9 cellular contexts compared by ENCODE assay signal in the genomic region with DNA sequence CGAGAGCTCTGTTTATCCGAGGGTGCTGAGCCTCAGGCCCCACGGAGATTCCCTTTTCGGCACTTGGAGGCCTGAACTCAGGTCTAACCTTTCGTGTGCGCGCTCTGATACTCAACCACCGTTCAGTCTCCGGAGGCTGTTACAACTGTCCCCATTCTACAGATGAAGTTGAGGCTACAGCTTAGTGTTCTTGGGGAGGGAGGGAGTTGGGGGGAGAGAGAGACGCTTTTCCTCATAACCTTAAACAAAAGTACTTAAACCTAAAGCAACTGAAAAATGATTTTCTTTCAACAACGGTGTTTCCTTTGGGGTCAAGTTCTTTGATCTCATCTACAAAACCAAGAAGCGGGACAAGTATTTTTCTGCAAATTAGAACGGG.
DNase-seq lines count a peak whose midpoint lies in the region; TF ChIP-seq lines count a peak whose summit lies in the region.
"Had no signal": no experiment of that assay in that cellular context is flagged by ENCODE, and none has a peak within 500 bp of the region (broad histone marks: within the 10 kb centered on the region; RNA-seq: fewer than 3 reads in every experiment).

No MANE protein-coding gene starts in this region.

- H3K4me3 Mint-ChIP-seq in dendritic cell treated with granulocyte-macrophage colony-stimulating factor and Interleukin-4, amounts not matched to agents 40 ng/mL and 50 ng/mL, for 4 days, result peak overlapping the region; percentile 84
- H3K4me3 Mint-ChIP-seq in nephron, result peak overlapping the region; percentile 91 to 93 (median 92)

- no peaks in the 10 kb centered on the region for H3K9me3 Mint-ChIP-seq in dendritic cell treated with granulocyte-macrophage colony-stimulating factor and Interleukin-4, amounts not matched to agents 40 ng/mL and 50 ng/mL, for 4 days
- no peaks in the 10 kb centered on the region for H3K9me3 Mint-ChIP-seq in nephron

- H4K20me1 ChIP-seq in BLaER1 treated with 17β-estradiol and CSF1 and Interleukin-3, amounts not matched to agents 10 nM and 100 nM, result no peaks in the 10 kb centered on the region
- no peaks in the 10 kb centered on the region for H4K20me1 ChIP-seq in KMS-11 (ENCODE audit: insufficient read depth)

- DNase-seq in GM13976 (ENCODE audit: low spot score) (no peak), glomerular visceral epithelial cell (ENCODE audit: extremely low spot score) (no peak), SKM-1 (lab: John Stamatoyannopoulos, UW; ENCODE audit: unreplicated experiment) (no peak), C1 segment of cervical spinal cord (lab: John Stamatoyannopoulos, UW) (no peak)
- DNase-seq: activated gamma-delta T cell had no signal

- peak overlapping the region; percentile 100 for H2AFZ ChIP-seq in KMS-11 (ENCODE audit: low read depth)

- H3K4me1 ChIP-seq in BLaER1 treated with 17β-estradiol and CSF1 and Interleukin-3, amounts not matched to agents 10 nM and 100 nM, result peaks cover 12 to 39% (median 29%) of the 10 kb centered on the region in 10 experiments; a peak in 19 of 20 replicates
- H3K4me1 ChIP-seq in KMS-11 (ENCODE audit: low read depth, poor library complexity, severe bottlenecking), result peaks cover 6% of the 10 kb centered on the region

- peaks cover 15% of the 10 kb centered on the region for H3K36me3 Mint-ChIP-seq in dendritic cell treated with granulocyte-macrophage colony-stimulating factor and Interleukin-4, amounts not matched to agents 40 ng/mL and 50 ng/mL, for 4 days (ENCODE audit: low read depth)
- peaks cover 12% of the 10 kb centered on the region for H3K36me3 Mint-ChIP-seq in nephron (ENCODE audit: low read depth)

- peak overlapping the region in 3 of 11 experiments; percentile 61 to 84 (median 79); a peak in 4 of 22 replicates for H3K27ac ChIP-seq in BLaER1 treated with 17β-estradiol and CSF1 and Interleukin-3, amounts not matched to agents 10 nM and 100 nM
- no peak overlapping the region; the same call in 1 of the 2 replicates for H3K27ac ChIP-seq in KMS-11

- peaks cover 21% of the 10 kb centered on the region for H3K27me3 Mint-ChIP-seq in dendritic cell treated with granulocyte-macrophage colony-stimulating factor and Interleukin-4, amounts not matched to agents 40 ng/mL and 50 ng/mL, for 4 days
- H3K27me3 Mint-ChIP-seq in nephron (ENCODE audit: low read depth), result peaks cover 54% of the 10 kb centered on the region

- peak overlapping the region; percentile 63 to 95 (median 78) for H3K4me3 ChIP-seq in BLaER1 treated with 17β-estradiol and CSF1 and Interleukin-3, amounts not matched to agents 10 nM and 100 nM
- H3K4me3 ChIP-seq in KMS-11 (IDR thresholded peaks at IDR 0.05; ENCODE audit: insufficient read depth, low read depth, low read length), result no peak overlapping the region

- peaks cover 16 to 44% (median 39%) of the 10 kb centered on the region in 11 experiments for H3K27me3 ChIP-seq in BLaER1 treated with 17β-estradiol and CSF1 and Interleukin-3, amounts not matched to agents 10 nM and 100 nM
- H3K27me3 ChIP-seq in KMS-11 (ENCODE audit: insufficient read depth, low read depth), result no peaks in the 10 kb centered on the region

- peak overlapping the region; percentile 80 for H3K27ac Mint-ChIP-seq in dendritic cell treated with granulocyte-macrophage colony-stimulating factor and Interleukin-4, amounts not matched to agents 40 ng/mL and 50 ng/mL, for 4 days
- H3K27ac Mint-ChIP-seq in nephron, result peak overlapping the region; percentile 89 to 96 (median 91)

- H3K9me3 ChIP-seq in BLaER1 treated with 17β-estradiol and CSF1 and Interleukin-3, amounts not matched to agents 10 nM and 100 nM (replicated peaks in 1 of 11), result peaks cover 6 to 23% (median 18%) of the 10 kb centered on the region in 11 experiments; a peak in 17 of 22 replicates

- peaks cover 0 to 17% (median 6%) of the 10 kb centered on the region in 11 experiments; a peak in 9 of 22 replicates for H3K36me3 ChIP-seq in BLaER1 treated with 17β-estradiol and CSF1 and Interleukin-3, amounts not matched to agents 10 nM and 100 nM
- H3K36me3 ChIP-seq in KMS-11 (ENCODE audit: insufficient read depth), result no peaks in the 10 kb centered on the region

- peak overlapping the region; percentile 88 to 99 (median 97) for H3K4me2 ChIP-seq in BLaER1 treated with 17β-estradiol and CSF1 and Interleukin-3, amounts not matched to agents 10 nM and 100 nM
- H3K4me2 ChIP-seq in KMS-11, result peak overlapping the region; percentile 72

- H3K4me1 Mint-ChIP-seq in dendritic cell treated with granulocyte-macrophage colony-stimulating factor and Interleukin-4, amounts not matched to agents 40 ng/mL and 50 ng/mL, for 4 days (ENCODE audit: low read depth), result peaks cover 23% of the 10 kb centered on the region
- peaks cover 30% of the 10 kb centered on the region for H3K4me1 Mint-ChIP-seq in nephron

- H3K79me2 ChIP-seq in KMS-11 (ENCODE audit: insufficient read depth, low read depth), result no peaks in the 10 kb centered on the region

- H3K9ac ChIP-seq in BLaER1 treated with 17β-estradiol and CSF1 and Interleukin-3, amounts not matched to agents 10 nM and 100 nM, result peak overlapping the region in 9 of 11 experiments; percentile 43 to 86 (median 78); a peak in 11 of 22 replicates
- H3K9ac ChIP-seq in KMS-11, result peak overlapping the region; percentile 52; the same call in 1 of the 2 replicates

- TF ChIP-seq CTCF in KMS-11 (conservative IDR thresholded peaks at IDR 0.05; ENCODE audit: low read depth, low read length), result no peak
- TF ChIP-seq CTCF in nephron (IDR thresholded peaks at IDR 0.05; ENCODE audit: unreplicated experiment in 3 of 3), result no peak
- TF ChIP-seq CTCF in GM13976 (IDR thresholded peaks at IDR 0.05; ENCODE audit: borderline replicate concordance, control extremely low read depth, extremely low read depth, insufficient read depth, missing control alignments), result no peak

- in situ Hi-C loops in GM13976 (cut with MboI; ENCODE audit: low sequenced_read_pairs, unreplicated experiment), result no loop called here

- intact Hi-C loops in dendritic cell treated with granulocyte-macrophage colony-stimulating factor and Interleukin-4, amounts not matched to agents 40 ng/mL and 50 ng/mL, for 4 days (cut with micrococcal nuclease), result loop anchor here (5.0 to 10.0 kb wide), 2 partner anchors 524 to 856 kb away; a partner anchor contains a TSS
